ENCODE assay signal across 16 cellular contexts in the genomic region with DNA sequence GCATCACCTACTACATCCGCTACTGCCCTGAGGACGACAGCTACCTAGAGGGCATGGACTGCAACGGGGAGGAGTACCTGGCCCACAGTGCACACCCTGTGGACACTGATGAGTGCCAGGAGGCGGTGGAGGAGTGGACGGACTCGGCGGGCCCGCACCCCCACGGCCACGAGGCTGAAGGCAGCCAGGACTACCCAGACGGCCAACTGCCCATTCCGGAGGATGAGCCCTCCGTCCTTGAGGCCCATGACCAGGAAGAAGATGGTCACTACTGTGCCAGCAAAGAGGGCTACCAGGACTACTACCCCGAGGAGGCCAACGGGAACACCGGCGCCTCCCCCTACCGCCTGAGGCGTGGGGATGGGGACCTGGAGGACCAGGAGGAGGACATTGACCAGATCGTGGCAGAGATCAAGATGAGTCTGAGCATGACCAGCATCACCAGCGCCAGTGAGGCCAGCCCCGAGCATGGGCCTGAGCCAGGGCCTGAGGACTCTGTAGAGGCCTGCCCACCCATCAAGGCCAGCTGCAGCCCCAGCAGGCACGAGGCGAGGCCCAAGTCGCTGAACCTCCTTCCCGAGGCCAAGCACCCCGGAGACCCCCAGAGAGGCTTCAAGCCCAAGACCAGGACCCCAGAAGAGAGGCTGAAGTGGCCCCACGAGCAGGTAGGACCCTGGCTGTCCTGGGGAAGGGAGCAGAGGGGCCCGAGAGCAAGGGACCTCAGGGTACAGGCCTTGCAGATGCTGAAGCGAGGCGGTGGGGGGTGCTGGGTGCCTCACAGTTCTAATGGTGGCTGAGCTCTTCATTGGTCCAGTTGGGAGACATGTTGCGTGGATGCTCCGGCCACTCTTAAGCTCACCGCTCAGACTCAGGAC.
A peak's percentile ranks its signal among the peaks of the same experiment; 100 is the strongest.
DNase-seq lines count a peak whose midpoint lies in the region; ATAC-seq and TF ChIP-seq lines count a peak whose summit lies in the region.
"Had no signal": no experiment of that assay in that cellular context is flagged by ENCODE, and none has a peak within 500 bp of the region (broad histone marks: within the 10 kb centered on the region; RNA-seq: fewer than 3 reads in every experiment).

No MANE protein-coding gene starts in this region.

- no peaks in the 10 kb centered on the region for H3K36me3 ChIP-seq in right atrium auricular region
- peaks cover 8% of the 10 kb centered on the region for H3K36me3 ChIP-seq in SJSA1
- H3K36me3 ChIP-seq in upper lobe of right lung = no peaks in the 10 kb centered on the region

- H3K4me1 ChIP-seq in right atrium auricular region (no peaks in the 10 kb centered on the region), SJSA1 (replicated peaks) (peaks cover 15% of the 10 kb centered on the region), upper lobe of right lung (no peaks in the 10 kb centered on the region)
- H3K4me1 ChIP-seq: A549, Caco-2 had no signal

- H3K27ac ChIP-seq in right atrium auricular region = no peak overlapping the region
- H3K27ac ChIP-seq in SJSA1 = peak overlapping the region; percentile 51
- no peak overlapping the region for H3K27ac ChIP-seq in upper lobe of right lung
- H3K27ac ChIP-seq: 22Rv1, A549, C4-2B, GM23248 had no signal

- no peak for TF ChIP-seq CTCF in right atrium auricular region (IDR thresholded peaks at IDR 0.05)
- TF ChIP-seq CTCF in upper lobe of right lung (IDR thresholded peaks at IDR 0.05) = no peak

- no peaks in the 10 kb centered on the region for H3K27me3 ChIP-seq in right atrium auricular region
- no peaks in the 10 kb centered on the region for H3K27me3 ChIP-seq in SJSA1 (replicated peaks)
- no peaks in the 10 kb centered on the region for H3K27me3 ChIP-seq in upper lobe of right lung

- DNase-seq in Right ventricle myocardium inferior (ENCODE audit: missing footprints) = peak; percentile 48
- no peak for DNase-seq in right atrium auricular region (ENCODE audit: low spot score)
- no peak for DNase-seq in SJSA1 (ENCODE audit: low read depth in 1 of 2, low spot score in 2 of 2)
- DNase-seq in mesenteric fat pad (ENCODE audit: low spot score) = peak; percentile 74
- DNase-seq in upper lobe of right lung = peak; percentile 59
- no peak for DNase-seq in GM19238 (ENCODE audit: insufficient read length, low spot score)
- DNase-seq in effector CD8-positive, alpha-beta T cell (lab: John Stamatoyannopoulos, UW) = no peak
- no peak for DNase-seq in NCI-H524 treated with DMSO at 0.1 percent for 48 hours (lab: John Stamatoyannopoulos, UW)
- DNase-seq: AML-193; Caco-2; CD4-positive, alpha-beta T cell; GM23248; HCEC 1CT had no signal

- H3K4me3 ChIP-seq in right atrium auricular region = no peak overlapping the region
- H3K4me3 ChIP-seq in SJSA1 = no peak overlapping the region
- H3K4me3 ChIP-seq in upper lobe of right lung = no peak overlapping the region
- H3K4me3 ChIP-seq: A549, GM23248 had no signal

- intact Hi-C loops in Right ventricle myocardium inferior (cut with DNase I) (no loop called here), upper lobe of right lung (cut with DNase I) (no loop called here)

- H3K9me3 ChIP-seq in right atrium auricular region = no peaks in the 10 kb centered on the region
- peaks cover 13% of the 10 kb centered on the region for H3K9me3 ChIP-seq in SJSA1 (replicated peaks)
- no peaks in the 10 kb centered on the region for H3K9me3 ChIP-seq in upper lobe of right lung
- H3K9me3 ChIP-seq: A549, Caco-2 had no signal

- ATAC-seq in Right ventricle myocardium inferior (no peak), upper lobe of right lung (peak; percentile 23)
- ATAC-seq: A549 had no signal

Comparison
In these comparisons a context has a peak if more than half of its experiments do, and no peak if none do; other contexts are left out.
1. DNase-seq: peak in Right ventricle myocardium inferior (single experiment), mesenteric fat pad (single experiment) and upper lobe of right lung (single experiment); none in right atrium auricular region (single experiment), SJSA1 (0 of 2), GM19238 (single experiment), effector CD8-positive, alpha-beta T cell (single experiment) and NCI-H524 treated with DMSO at 0.1 percent for 48 hours (single experiment).